ENCODE assay signal across 16 cellular contexts in genomic region chr22:24420072-24420976, GRCh38. TPM values are rescaled to one million over a fixed set of nuclear protein-coding genes. Genes with fewer than 3 reads are reported as not detected.
A peak's percentile ranks its signal among the peaks of the same experiment; 100 is the strongest.
DNase-seq lines count a peak whose midpoint lies in the region; ATAC-seq and TF ChIP-seq lines count a peak whose summit lies in the region.
"Had no signal": no experiment of that assay in that cellular context is flagged by ENCODE, and none has a peak within 500 bp of the region (broad histone marks: within the 10 kb centered on the region; RNA-seq: fewer than 3 reads in every experiment).

No MANE protein-coding gene starts in this region.

- intact Hi-C loops in PC-9 (cut with micrococcal nuclease; ENCODE audit: unreplicated experiment) = no loop called here
- intact Hi-C loops in activated CD4-positive, alpha-beta memory T cell treated with anti-CD3 and anti-CD28 coated beads for 36 hours (cut with micrococcal nuclease) = no loop called here

- peak overlapping the region; percentile 84 for H3K27ac Mint-ChIP-seq in stimulated activated naive B cell treated with anti-CD40 and anti-IgM and Interleukin-4, amounts not matched to agents 10 μg/mL and 1 μg/mL and 100 μg/mL, for 72 hours
- H3K27ac Mint-ChIP-seq in activated CD4-positive, alpha-beta memory T cell treated with anti-CD3 and anti-CD28 coated beads for 36 hours = no peak overlapping the region
- H3K27ac Mint-ChIP-seq: T-helper 1 cell treated with Interleukin-12 subunit alpha and Interleukin-12 subunit beta and Interleukin-4 antibody, amounts not matched to agents 30 μg/mL and 1 μg/mL, for 36 hours had no signal

- DNase-seq in DMS153 (lab: John Stamatoyannopoulos, UW) (peak; percentile 10), DMS153 treated with DMSO at 0.1 percent for 48 hours (lab: John Stamatoyannopoulos, UW; ENCODE audit: unreplicated experiment) (no peak), SK-N-SH (peak; percentile 56), left kidney (ENCODE audit: low read depth, low spot score) (peak; percentile 53), PC-9 (no peak), NCI-H1694 treated with DMSO at 0.1 percent for 48 hours (lab: John Stamatoyannopoulos, UW) (no peak)
- DNase-seq in stimulated activated naive B cell treated with anti-CD40 and anti-IgM and Interleukin-4, amounts not matched to agents 10 μg/mL and 1 μg/mL and 100 μg/mL, for 72 hours = no peak
- no peak for DNase-seq in activated CD4-positive, alpha-beta memory T cell treated with anti-CD3 and anti-CD28 coated beads for 36 hours
- DNase-seq: activated effector memory CD4-positive, alpha-beta T cell treated with Interleukin-2 at 50 U/mL for 16 hours; head of caudate nucleus; NCI-H187; nucleus accumbens; stimulated activated CD4-positive, alpha-beta T cell treated with anti-CD3 and anti-CD28 coated beads, Interleukin-12 subunit alpha, Interleukin-12 subunit beta, amount 100 ng/mL, for 4 hours; tibial artery had no signal

- no peak overlapping the region for H3K4me3 Mint-ChIP-seq in stimulated activated naive B cell treated with anti-CD40 and anti-IgM and Interleukin-4, amounts not matched to agents 10 μg/mL and 1 μg/mL and 100 μg/mL, for 72 hours
- no peak overlapping the region for H3K4me3 Mint-ChIP-seq in activated CD4-positive, alpha-beta memory T cell treated with anti-CD3 and anti-CD28 coated beads for 36 hours
- H3K4me3 Mint-ChIP-seq: T-helper 1 cell treated with Interleukin-12 subunit alpha and Interleukin-12 subunit beta and Interleukin-4 antibody, amounts not matched to agents 30 μg/mL and 1 μg/mL, for 36 hours had no signal

- H3K27me3 ChIP-seq in SK-N-SH (ENCODE audit: insufficient read depth) = no peaks in the 10 kb centered on the region
- H3K27me3 ChIP-seq in PC-9 (ENCODE audit: insufficient read depth, low read depth) = no peaks in the 10 kb centered on the region

- H3K4me1 ChIP-seq in SK-N-SH (ENCODE audit: control insufficient read depth in 1 of 2, insufficient read depth in 2 of 2, low read depth in 1 of 2, low read length in 1 of 2) = peaks cover 0 to 73% of the 10 kb centered on the region in 2 experiments; a peak in 2 of 4 replicates
- H3K4me1 ChIP-seq in PC-9 (replicated peaks; ENCODE audit: insufficient read depth) = no peaks in the 10 kb centered on the region

- no peak for ATAC-seq in stimulated activated naive B cell treated with anti-CD40 and anti-IgM and Interleukin-4, amounts not matched to agents 10 μg/mL and 1 μg/mL and 100 μg/mL, for 72 hours (replicated peaks)

- H2AFZ ChIP-seq in SK-N-SH (ENCODE audit: low read depth) = no peak overlapping the region
- H2AFZ ChIP-seq in PC-9 = no peak overlapping the region

- H3K9me2 ChIP-seq in SK-N-SH = no peaks in the 10 kb centered on the region
- H3K9me2 ChIP-seq in PC-9 (ENCODE audit: insufficient read depth) = no peaks in the 10 kb centered on the region

- CTCF ChIA-PET in SK-N-SH (lab: Yijun Ruan, JAX) = interaction anchor here (0.6 to 5.7 kb wide), 12 partner anchors 9 to 117 kb away, joined by 3 to 42 read pairs (median 4); no protein-coding TSS in a partner anchor
- CTCF ChIA-PET in PC-9 (lab: Charles Lee) = no interaction called here
- CTCF ChIA-PET in activated CD4-positive, alpha-beta memory T cell treated with anti-CD3 and anti-CD28 coated beads for 36 hours (lab: Charles Lee) = interaction anchor here (1.3 to 8.8 kb wide), 3 partner anchors 85 to 109 kb away, joined by 5 to 102 read pairs (median 13); no protein-coding TSS in a partner anchor

- no peak overlapping the region for H3K4me3 ChIP-seq in SK-N-SH (ENCODE audit: low read depth in 2 of 2, low read length in 1 of 2)
- no peak overlapping the region for H3K4me3 ChIP-seq in PC-9
- H3K4me3 ChIP-seq: K562, tibial artery had no signal

- POLR2A ChIA-PET in SK-N-SH (lab: Yijun Ruan, JAX) = interaction anchor here (0.9 to 1.4 kb wide), 3 partner anchors 10 to 30 kb away, joined by 3 to 4 read pairs (median 4); no protein-coding TSS in a partner anchor
- POLR2A ChIA-PET in PC-9 (lab: Charles Lee; ENCODE audit: unreplicated experiment) = interaction anchor here (0.7 kb wide), 1 partner anchor 124 kb away, joined by 4 read pairs; no protein-coding TSS in a partner anchor
- POLR2A ChIA-PET in activated CD4-positive, alpha-beta memory T cell treated with anti-CD3 and anti-CD28 coated beads for 36 hours (lab: Charles Lee) = no interaction called here

- BruUV-seq in PC-9 (replicated peaks; lab: Mats Ljungman, UMichigan) = no TSS peak

- no peak for TF ChIP-seq EP300 in SK-N-SH (IDR thresholded peaks at IDR 0.05; ENCODE audit: borderline replicate concordance in 1 of 2, low read depth in 1 of 2, low read length in 1 of 2)

- H4K20me1 ChIP-seq in SK-N-SH (ENCODE audit: insufficient read depth) (no peaks in the 10 kb centered on the region), PC-9 (ENCODE audit: insufficient read depth) (no peaks in the 10 kb centered on the region; the same call in 1 of the 2 replicates)

- peaks cover 0 to 25% of the 10 kb centered on the region in 2 experiments for H3K36me3 ChIP-seq in SK-N-SH (replicated peaks in 1 of 2; ENCODE audit: control insufficient read depth in 1 of 2, insufficient read depth in 2 of 2, low read length in 1 of 2)
- no peaks in the 10 kb centered on the region for H3K36me3 ChIP-seq in PC-9 (ENCODE audit: low read depth)

- H3K79me2 ChIP-seq in SK-N-SH (ENCODE audit: insufficient read depth) (no peaks in the 10 kb centered on the region), PC-9 (ENCODE audit: low read depth) (no peaks in the 10 kb centered on the region)

- WGBS in SK-N-SH (ENCODE audit: low lambda C conversion rate) = 90% methylated on average over 2 of the region's 18 CpGs

- H3K36me3 Mint-ChIP-seq in stimulated activated naive B cell treated with anti-CD40 and anti-IgM and Interleukin-4, amounts not matched to agents 10 μg/mL and 1 μg/mL and 100 μg/mL, for 72 hours = peaks cover 3 to 9% of the 10 kb centered on the region in 2 donors
- peaks cover under 1% of the 10 kb centered on the region for H3K36me3 Mint-ChIP-seq in activated CD4-positive, alpha-beta memory T cell treated with anti-CD3 and anti-CD28 coated beads for 36 hours

- no peak overlapping the region for H3K9ac ChIP-seq in SK-N-SH

- H3K4me2 ChIP-seq in SK-N-SH (no peak overlapping the region), PC-9 (no peak overlapping the region)

- H3K27ac ChIP-seq in SK-N-SH (ENCODE audit: low read depth in 2 of 2, low read length in 1 of 2) = peak overlapping the region in 1 of 2 experiments; percentile 54; a peak in 1 of 4 replicates
- no peak overlapping the region for H3K27ac ChIP-seq in PC-9
- H3K27ac ChIP-seq: tibial artery had no signal

- no peak for TF ChIP-seq RAD21 in SK-N-SH (IDR thresholded peaks at IDR 0.05; ENCODE audit: low read length)

- TF ChIP-seq CTCF in SK-N-SH (IDR thresholded peaks at IDR 0.05) (no peak), PC-9 (conservative IDR thresholded peaks at IDR 0.05) (no peak)

- H3K9me3 Mint-ChIP-seq in stimulated activated naive B cell treated with anti-CD40 and anti-IgM and Interleukin-4, amounts not matched to agents 10 μg/mL and 1 μg/mL and 100 μg/mL, for 72 hours = no peaks in the 10 kb centered on the region
- H3K9me3 Mint-ChIP-seq in activated CD4-positive, alpha-beta memory T cell treated with anti-CD3 and anti-CD28 coated beads for 36 hours = no peaks in the 10 kb centered on the region
- H3K9me3 Mint-ChIP-seq: T-helper 1 cell treated with Interleukin-12 subunit alpha and Interleukin-12 subunit beta and Interleukin-4 antibody, amounts not matched to agents 30 μg/mL and 1 μg/mL, for 36 hours had no signal

- H3K27me3 Mint-ChIP-seq in stimulated activated naive B cell treated with anti-CD40 and anti-IgM and Interleukin-4, amounts not matched to agents 10 μg/mL and 1 μg/mL and 100 μg/mL, for 72 hours = peaks cover 0 to 5% of the 10 kb centered on the region in 2 donors
- peaks cover 5% of the 10 kb centered on the region for H3K27me3 Mint-ChIP-seq in activated CD4-positive, alpha-beta memory T cell treated with anti-CD3 and anti-CD28 coated beads for 36 hours

- no peaks in the 10 kb centered on the region for H3K9me3 ChIP-seq in SK-N-SH
- H3K9me3 ChIP-seq in PC-9 (ENCODE audit: insufficient read depth, low read depth) = no peaks in the 10 kb centered on the region
- H3K9me3 ChIP-seq: tibial artery had no signal

- H3F3A ChIP-seq in SK-N-SH (replicated peaks; ENCODE audit: insufficient read depth) (peaks cover 4% of the 10 kb centered on the region), PC-9 (ENCODE audit: insufficient read depth, low read depth) (peaks cover 5% of the 10 kb centered on the region)

- peaks cover 20 to 36% of the 10 kb centered on the region in 2 donors for H3K4me1 Mint-ChIP-seq in stimulated activated naive B cell treated with anti-CD40 and anti-IgM and Interleukin-4, amounts not matched to agents 10 μg/mL and 1 μg/mL and 100 μg/mL, for 72 hours
- H3K4me1 Mint-ChIP-seq in activated CD4-positive, alpha-beta memory T cell treated with anti-CD3 and anti-CD28 coated beads for 36 hours (ENCODE audit: low read depth) = peaks cover under 1% of the 10 kb centered on the region

TF ChIP-seq in SK-N-SH, 30 proteins besides CTCF, POLR2A, EP300 and RAD21:
- TF ChIP-seq SMC3 (IDR thresholded peaks at IDR 0.05; ENCODE audit: low read depth, low read length) (no peak), MEF2A (IDR thresholded peaks at IDR 0.05; ENCODE audit: borderline replicate concordance, low read depth) (no peak), CHD2 (IDR thresholded peaks at IDR 0.05; ENCODE audit: low read length, partially characterized antibody) (no peak), ELF1 (IDR thresholded peaks at IDR 0.05) (no peak), POLR2AphosphoS5 (IDR thresholded peaks at IDR 0.05; ENCODE audit: low read depth, low read length) (0 out of 2 replicates have a peak, but pooled peaks have one; percentile 11), NFIC (IDR thresholded peaks at IDR 0.05; ENCODE audit: borderline replicate concordance) (no peak), YY1 (IDR thresholded peaks at IDR 0.05; ENCODE audit: low read depth) (no peak)

RNA-seq across cellular contexts. Expression of gene ADORA2A, which starts 7.1 kb away (rescaled TPM):
- 9.3 and 12.0 TPM in 2 replicates for polyA plus RNA-seq in SK-N-SH (2012; rRNA removed)
- 5.1 and 9.7 TPM in 2 replicates for polyA plus RNA-seq in SK-N-SH (2012; cell fraction: cytosol; rRNA removed)
- 22.5 and 26.1 TPM in 2 replicates for polyA plus RNA-seq in SK-N-SH (2012; cell fraction: nucleus; rRNA removed)
- 1.8 and 2.6 TPM in 2 replicates for total RNA-seq in PC-9 (2021)
- 10 to 100 TPM; 30.5 to 33.0 TPM for total RNA-seq in activated CD4-positive, alpha-beta memory T cell treated with anti-CD3 and anti-CD28 coated beads for 36 hours

Comparison
In these comparisons a context has a peak if more than half of its experiments do, and no peak if none do; other contexts are left out.
1. DNase-seq: peak in DMS153 (single experiment), SK-N-SH (single experiment) and left kidney (single experiment); none in DMS153 treated with DMSO at 0.1 percent for 48 hours (single experiment), stimulated activated naive B cell treated with anti-CD40 and anti-IgM and Interleukin-4, amounts not matched to agents 10 μg/mL and 1 μg/mL and 100 μg/mL, for 72 hours (single experiment), PC-9 (0 of 2), NCI-H1694 treated with DMSO at 0.1 percent for 48 hours (single experiment) and activated CD4-positive, alpha-beta memory T cell treated with anti-CD3 and anti-CD28 coated beads for 36 hours (single experiment).